In the genomic region with DNA sequence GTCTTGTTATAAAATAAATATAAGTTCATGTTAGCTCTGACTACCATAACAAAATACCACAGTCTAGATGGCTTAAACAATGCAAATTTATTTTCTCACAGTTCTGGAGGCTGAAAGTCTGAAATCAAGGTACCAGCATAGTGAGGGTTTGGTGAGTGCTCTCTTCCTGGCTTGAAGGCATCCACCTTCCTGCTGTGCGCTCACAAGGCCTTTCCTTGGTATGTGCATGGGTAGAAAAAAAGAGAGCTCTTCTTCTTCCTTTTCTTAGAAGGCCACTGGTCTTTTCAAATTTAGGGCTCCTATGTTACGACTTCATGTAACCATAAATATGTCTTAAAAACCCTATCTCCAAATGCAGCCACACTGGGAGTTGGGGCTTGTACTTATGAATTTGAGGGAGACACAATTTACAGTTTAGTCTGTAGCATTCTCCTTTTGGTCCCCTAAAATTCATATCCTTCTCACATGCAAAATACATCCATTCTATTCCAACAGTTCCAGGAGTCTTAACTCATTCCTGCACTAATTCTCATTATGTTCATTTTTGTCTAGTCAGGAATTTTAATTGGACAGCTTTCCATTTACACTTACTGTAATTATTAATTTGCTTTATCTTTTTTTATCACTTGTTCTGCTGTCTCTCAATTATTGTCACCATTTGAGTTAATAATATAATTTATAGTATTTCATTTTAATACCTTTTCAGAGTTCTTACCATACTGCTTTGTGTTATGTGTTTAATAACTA, we compare ENCODE assay signal across 18 cellular contexts.
DNase-seq lines count a peak whose midpoint lies in the region; ATAC-seq, FAIRE-seq and TF ChIP-seq lines count a peak whose summit lies in the region.
"Had no signal": no experiment of that assay in that cellular context is flagged by ENCODE, and none has a peak within 500 bp of the region (broad histone marks: within the 10 kb centered on the region; RNA-seq: fewer than 3 reads in every experiment).

No MANE protein-coding gene starts in this region.

- TF ChIP-seq EP300 in HepG2 (IDR thresholded peaks at IDR 0.05; ENCODE audit: low read depth in 2 of 2, low read length in 2 of 2) = no peak
- no peak for TF ChIP-seq EP300 in HepG2 (CRISPR knock-in tag; IDR thresholded peaks at IDR 0.05; ENCODE audit: borderline replicate concordance)
- TF ChIP-seq EP300 in K562 (IDR thresholded peaks at IDR 0.05; ENCODE audit: low read length) = no peak

- H3K27ac ChIP-seq in HepG2 (ENCODE audit: extremely low read length, insufficient read depth, low read length) (no peak overlapping the region), right lobe of liver (no peak overlapping the region), K562 (ENCODE audit: extremely low read depth, low read depth, low read length) (no peak overlapping the region)
- H3K27ac ChIP-seq: 22Rv1 had no signal

- in situ Hi-C loops in HepG2 (cut with HindIII; ENCODE audit: extremely low pct_ligation_motif_present, low pct_unique_long_range_greater_than_20kb) (no loop called here), K562 (cut with MboI) (no loop called here)

- H3K27me3 ChIP-seq in HepG2 (ENCODE audit: control insufficient read depth in 1 of 2, insufficient read depth in 2 of 2, low read length in 2 of 2) (no peaks in the 10 kb centered on the region), right lobe of liver (no peaks in the 10 kb centered on the region), K562 (ENCODE audit: control insufficient read depth in 2 of 2, insufficient read depth in 2 of 2, low read length in 2 of 2) (no peaks in the 10 kb centered on the region)

- no peaks in the 10 kb centered on the region for H3K79me2 ChIP-seq in HepG2 (ENCODE audit: insufficient read depth, low read length)
- H3K79me2 ChIP-seq in K562 (ENCODE audit: control insufficient read depth, insufficient read depth, low read length) = no peaks in the 10 kb centered on the region

- H3K9ac ChIP-seq in HepG2 (ENCODE audit: insufficient read depth, low read depth, low read length) = no peak overlapping the region
- H3K9ac ChIP-seq in K562 (ENCODE audit: insufficient read depth in 1 of 2, low read depth in 2 of 2, low read length in 2 of 2) = no peak overlapping the region

- TF ChIP-seq RAD21 in HepG2 (CRISPR knock-in tag; IDR thresholded peaks at IDR 0.05) (no peak), K562 (CRISPR knock-in tag; conservative IDR thresholded peaks at IDR 0.05 in 1 of 2, IDR thresholded peaks at IDR 0.05 in 1 of 2) (no peak)

- H2AFZ ChIP-seq in HepG2 (ENCODE audit: low read length) = no peak overlapping the region
- H2AFZ ChIP-seq in K562 (ENCODE audit: low read depth, low read length) = no peak overlapping the region

- H3K9me3 ChIP-seq in HepG2 (ENCODE audit: low read length) (no peaks in the 10 kb centered on the region), right lobe of liver (no peaks in the 10 kb centered on the region), K562 (replicated peaks; ENCODE audit: control insufficient read depth, insufficient read depth, low read depth, low read length) (no peaks in the 10 kb centered on the region)

- intact Hi-C loops in HepG2 (cut with micrococcal nuclease; ENCODE audit: unreplicated experiment) = no loop called here
- intact Hi-C loops in right lobe of liver (cut with DNase I) = no loop called here
- intact Hi-C loops in K562 (cut with micrococcal nuclease) = no loop called here

- no peak overlapping the region for H3K4me2 ChIP-seq in HepG2 (ENCODE audit: low read depth, low read length)
- H3K4me2 ChIP-seq in K562 (ENCODE audit: insufficient read depth, low read length) = no peak overlapping the region

- CTCF ChIA-PET in HepG2 (lab: Yijun Ruan, JAX; ENCODE audit: low intra/inter-chr PET ratio, low total read pairs) (no interaction called here), K562 (lab: Yijun Ruan, JAX; ENCODE audit: low intra/inter-chr PET ratio) (no interaction called here)

- H4K20me1 ChIP-seq in HepG2 (ENCODE audit: insufficient read depth, low read length) (no peaks in the 10 kb centered on the region), K562 (replicated peaks; ENCODE audit: control insufficient read depth, insufficient read depth, low read length) (no peaks in the 10 kb centered on the region)

- H3K36me3 ChIP-seq in HepG2 (replicated peaks in 1 of 2; ENCODE audit: control insufficient read depth in 1 of 2, insufficient read depth in 2 of 2, low read length in 2 of 2) (no peaks in the 10 kb centered on the region), right lobe of liver (no peaks in the 10 kb centered on the region), K562 (ENCODE audit: control insufficient read depth, insufficient read depth, low read length) (no peaks in the 10 kb centered on the region)

- BruUV-seq in HepG2 (replicated peaks; lab: Mats Ljungman, UMichigan) = no TSS peak
- BruUV-seq in K562 (replicated peaks; lab: Mats Ljungman, UMichigan) = no TSS peak

- POLR2A ChIA-PET in HepG2 (lab: Yijun Ruan, JAX) = no interaction called here
- POLR2A ChIA-PET in K562 (lab: Yijun Ruan, JAX) = no interaction called here

- ATAC-seq in HepG2 = no peak
- no peak for ATAC-seq in right lobe of liver
- ATAC-seq in K562 = no peak
- ATAC-seq in GM21786 (IDR thresholded peaks at IDR 0.05; ENCODE audit: unreplicated experiment) = no peak
- no peak for ATAC-seq in HG02938 (IDR thresholded peaks at IDR 0.05; ENCODE audit: unreplicated experiment)

- DNase-seq in HepG2 (ENCODE audit: low spot score) (no peak), right lobe of liver (no peak), K562 (ENCODE audit: extremely low read depth in 1 of 4, low spot score in 3 of 4) (no peak), iPS-NIHi11 (ENCODE audit: low spot score) (peak; percentile 23), COLO668 (lab: John Stamatoyannopoulos, UW; ENCODE audit: unreplicated experiment) (no peak), cortex of kidney (lab: John Stamatoyannopoulos, UW) (no peak)
- DNase-seq: ACHN; C1 segment of cervical spinal cord; CD4-positive, alpha-beta T cell; DMS79; GDM1; KG1 had no signal

- TF ChIP-seq POLR2A in HepG2 (IDR thresholded peaks at IDR 0.05; ENCODE audit: insufficient read depth in 1 of 2, low read depth in 2 of 2, low read length in 2 of 2) (no peak), right lobe of liver (IDR thresholded peaks at IDR 0.05) (no peak), K562 (conservative IDR thresholded peaks at IDR 0.05) (no peak)

- TF ChIP-seq CTCF in HepG2 (CRISPR knock-in tag; IDR thresholded peaks at IDR 0.05) (no peak), right lobe of liver (IDR thresholded peaks at IDR 0.05) (no peak), K562 (IDR thresholded peaks at IDR 0.05 in 2 of 3, conservative IDR thresholded peaks at IDR 0.05 in 1 of 3; ENCODE audit: insufficient read depth in 2 of 3, low read depth in 1 of 3, low read length in 3 of 3) (no peak)

- FAIRE-seq in HepG2 (lab: Jason Lieb, UNC) = no peak
- no peak for FAIRE-seq in K562 (lab: Jason Lieb, UNC)
- FAIRE-seq: GM12892, GM19239, H54 had no signal

- H3K4me3 ChIP-seq in HepG2 (replicated peaks in 1 of 3; ENCODE audit: insufficient read depth in 1 of 3, low read depth in 2 of 3, low read length in 3 of 3) = no peak overlapping the region
- H3K4me3 ChIP-seq in right lobe of liver = no peak overlapping the region
- H3K4me3 ChIP-seq in K562 = no peak overlapping the region

- WGBS in HepG2 (ENCODE audit: low lambda C conversion rate) = 5% methylated on average over 2 of the region's 2 CpGs
- 68% methylated on average over 2 of the region's 2 CpGs for WGBS in right lobe of liver (ENCODE audit: insufficient coverage, low coverage, low lambda C conversion rate, missing lambda C conversion rate)
- WGBS in K562 (ENCODE audit: insufficient coverage, low coverage, missing lambda C conversion rate) = 0% methylated on average over 2 of the region's 2 CpGs

- no peaks in the 10 kb centered on the region for H3K9me1 ChIP-seq in K562 (ENCODE audit: control insufficient read depth, insufficient read depth, low read length)

- H3K4me1 ChIP-seq in HepG2 (ENCODE audit: insufficient read depth, low read length) (no peaks in the 10 kb centered on the region), right lobe of liver (no peaks in the 10 kb centered on the region), K562 (replicated peaks in 1 of 2; ENCODE audit: control insufficient read depth in 2 of 2, insufficient read depth in 2 of 2, low read length in 2 of 2) (no peaks in the 10 kb centered on the region)

TF ChIP-seq in HepG2, 621 proteins besides CTCF, POLR2A, EP300 and RAD21 (continues in another document):
- TF ChIP-seq, protein P1, sequence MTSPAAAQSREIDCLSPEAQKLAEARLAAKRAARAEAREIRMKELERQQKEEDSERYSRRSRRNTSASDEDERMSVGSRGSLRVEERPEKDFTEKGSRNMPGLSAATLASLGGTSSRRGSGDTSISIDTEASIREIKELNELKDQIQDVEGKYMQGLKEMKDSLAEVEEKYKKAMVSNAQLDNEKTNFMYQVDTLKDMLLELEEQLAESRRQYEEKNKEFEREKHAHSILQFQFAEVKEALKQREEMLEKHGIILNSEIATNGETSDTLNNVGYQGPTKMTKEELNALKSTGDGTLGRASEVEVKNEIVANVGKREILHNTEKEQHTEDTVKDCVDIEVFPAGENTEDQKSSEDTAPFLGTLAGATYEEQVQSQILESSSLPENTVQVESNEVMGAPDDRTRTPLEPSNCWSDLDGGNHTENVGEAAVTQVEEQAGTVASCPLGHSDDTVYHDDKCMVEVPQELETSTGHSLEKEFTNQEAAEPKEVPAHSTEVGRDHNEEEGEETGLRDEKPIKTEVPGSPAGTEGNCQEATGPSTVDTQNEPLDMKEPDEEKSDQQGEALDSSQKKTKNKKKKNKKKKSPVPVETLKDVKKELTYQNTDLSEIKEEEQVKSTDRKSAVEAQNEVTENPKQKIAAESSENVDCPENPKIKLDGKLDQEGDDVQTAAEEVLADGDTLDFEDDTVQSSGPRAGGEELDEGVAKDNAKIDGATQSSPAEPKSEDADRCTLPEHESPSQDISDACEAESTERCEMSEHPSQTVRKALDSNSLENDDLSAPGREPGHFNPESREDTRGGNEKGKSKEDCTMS (CRISPR knock-in tag; conservative IDR thresholded peaks at IDR 0.05) = no peak

TF ChIP-seq in K562, 482 proteins besides CTCF, POLR2A, EP300 and RAD21 (continues in another document):
- TF ChIP-seq ZNF57 (CRISPR knock-in tag; IDR thresholded peaks at IDR 0.05) (no peak), MAFF (IDR thresholded peaks at IDR 0.05; ENCODE audit: low read length) (peak; percentile 11; the same call in 1 of the 2 replicates), C11orf30 (IDR thresholded peaks at IDR 0.05; ENCODE audit: low read depth) (peak; percentile 40; the same call in 1 of the 2 replicates), BDP1 (IDR thresholded peaks at IDR 0.05; ENCODE audit: insufficient read depth, insufficient read length) (no peak)
